17 cellular contexts compared by ENCODE assay signal in the genomic region with DNA sequence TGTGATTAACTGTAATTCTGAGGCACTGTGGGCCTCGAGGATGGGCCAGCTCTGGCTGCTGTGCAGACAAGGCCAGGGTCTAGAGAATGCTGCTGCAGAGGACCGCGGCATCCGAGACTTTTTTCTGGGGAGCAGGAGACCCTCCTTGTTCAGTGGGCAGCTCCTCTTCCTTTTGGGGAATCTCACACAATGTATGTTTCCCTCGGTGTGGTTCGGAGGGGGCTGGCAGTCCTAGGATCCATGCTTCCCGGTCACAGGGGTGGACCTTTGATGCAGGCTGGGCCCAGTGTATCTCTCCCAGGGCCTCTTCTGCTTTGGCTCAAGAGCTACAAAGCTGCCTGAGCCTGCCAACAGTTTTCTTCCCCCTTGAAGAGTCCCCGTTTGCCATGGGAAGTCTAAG. TPM values are rescaled to one million over a fixed set of nuclear protein-coding genes. Genes with fewer than 3 reads are reported as not detected.
DNase-seq lines count a peak whose midpoint lies in the region; ATAC-seq and TF ChIP-seq lines count a peak whose summit lies in the region.
"Had no signal": no experiment of that assay in that cellular context is flagged by ENCODE, and none has a peak within 500 bp of the region (broad histone marks: within the 10 kb centered on the region; RNA-seq: fewer than 3 reads in every experiment).

No MANE protein-coding gene starts in this region.

- H3K4me2 ChIP-seq in H9 (ENCODE audit: insufficient read depth, insufficient read length, low read length) (no peak overlapping the region), PC-9 (no peak overlapping the region), mesenchymal stem cell (ENCODE audit: low read length, poor library complexity, severe bottlenecking) (no peak overlapping the region)
- H3K4me2 ChIP-seq: BLaER1 treated with 17β-estradiol and CSF1 and Interleukin-3, amounts not matched to agents 10 nM and 100 nM had no signal

- H3K27ac Mint-ChIP-seq in H9 = no peak overlapping the region

- H3K23ac ChIP-seq in H9 (ENCODE audit: insufficient read length, low read depth, low read length) (no peak overlapping the region), mesenchymal stem cell (ENCODE audit: low read length in 2 of 2) (no peak overlapping the region)

- H3K27me3 ChIP-seq in H9 (ENCODE audit: insufficient read depth, low read length) (0 out of 2 replicates have a peak, but pooled peaks cover 2% of the 10 kb centered on the region), PC-9 (ENCODE audit: insufficient read depth, low read depth) (no peaks in the 10 kb centered on the region), mesenchymal stem cell (ENCODE audit: control insufficient read depth in 1 of 2, insufficient read depth in 1 of 2, low read length in 2 of 2) (no peaks in the 10 kb centered on the region), stomach (no peaks in the 10 kb centered on the region)
- H3K27me3 ChIP-seq: BLaER1 treated with 17β-estradiol and CSF1 and Interleukin-3, amounts not matched to agents 10 nM and 100 nM had no signal

- H3K9me3 ChIP-seq in H9 (ENCODE audit: control insufficient read depth, low read depth, low read length) (no peaks in the 10 kb centered on the region), PC-9 (ENCODE audit: insufficient read depth, low read depth) (no peaks in the 10 kb centered on the region), mesenchymal stem cell (ENCODE audit: control insufficient read depth, low read length) (no peaks in the 10 kb centered on the region), stomach (no peaks in the 10 kb centered on the region)
- H3K9me3 ChIP-seq: HAP-1 had no signal

- H3K4me3 ChIP-seq in PC-9 (no peak overlapping the region), mesenchymal stem cell (ENCODE audit: insufficient read depth in 1 of 2, low read depth in 1 of 2, low read length in 2 of 2) (no peak overlapping the region), stomach (no peak overlapping the region)
- H3K4me3 ChIP-seq: BLaER1 treated with 17β-estradiol and CSF1 and Interleukin-3, amounts not matched to agents 10 nM and 100 nM; HAP-1 had no signal

- H2BK15ac ChIP-seq in H9 (ENCODE audit: low read depth, low read length) = no peak overlapping the region
- H2BK15ac ChIP-seq in mesenchymal stem cell (ENCODE audit: low read depth, poor library complexity, severe bottlenecking) = no peak overlapping the region

- no peak overlapping the region for H4K8ac ChIP-seq in H9 (replicated peaks; ENCODE audit: insufficient read length, low read depth, low read length)
- H4K8ac ChIP-seq in mesenchymal stem cell (ENCODE audit: low read length) = no peak overlapping the region

- H3K14ac ChIP-seq in H9 (ENCODE audit: insufficient read depth, low read length) = no peak overlapping the region
- no peak overlapping the region for H3K14ac ChIP-seq in mesenchymal stem cell (ENCODE audit: low read length in 2 of 2)

- no peaks in the 10 kb centered on the region for H3K36me3 Mint-ChIP-seq in H9 (ENCODE audit: insufficient read depth in 1 of 3, low read depth in 3 of 3)

- POLR2A ChIA-PET in PC-9 (lab: Charles Lee; ENCODE audit: unreplicated experiment) = no interaction called here

- H4K20me1 ChIP-seq in H9 (ENCODE audit: control insufficient read depth, insufficient read depth, insufficient read length) (no peaks in the 10 kb centered on the region), PC-9 (ENCODE audit: insufficient read depth) (peaks cover 55% of the 10 kb centered on the region)
- H4K20me1 ChIP-seq: BLaER1 treated with 17β-estradiol and CSF1 and Interleukin-3, amounts not matched to agents 10 nM and 100 nM had no signal

- WGBS in H9 (ENCODE audit: extremely low coverage, insufficient read length, low lambda C conversion rate) = no CpG with 5 or more reads among the region's 8 CpGs
- WGBS in mesenchymal stem cell = 94% methylated on average over 8 of the region's 8 CpGs
- 84 to 93% (median 90%) methylated on average over 8 of the region's 8 CpGs for WGBS in stomach, 5 donors

- H3K9me3 Mint-ChIP-seq in H9 = no peaks in the 10 kb centered on the region

- TF ChIP-seq CTCF in H9 (conservative IDR thresholded peaks at IDR 0.05) = no peak
- TF ChIP-seq CTCF in PC-9 (conservative IDR thresholded peaks at IDR 0.05) = no peak
- no peak for TF ChIP-seq CTCF in stomach (IDR thresholded peaks at IDR 0.05)

- H2BK120ac ChIP-seq in H9 (ENCODE audit: low read depth, low read length, poor library complexity, severe bottlenecking) = no peak overlapping the region
- H2BK120ac ChIP-seq in mesenchymal stem cell (ENCODE audit: low read depth, low read length) = no peak overlapping the region

- CTCF ChIA-PET in PC-9 (lab: Charles Lee) = no interaction called here

- intact Hi-C loops in PC-9 (cut with micrococcal nuclease; ENCODE audit: unreplicated experiment) = no loop called here
- intact Hi-C loops in stomach (cut with DNase I; ENCODE audit: low total_unique reads) = no loop called here

- H3K9ac ChIP-seq in H9 (ENCODE audit: extremely low read depth, insufficient read length, low read length) (no peak overlapping the region), mesenchymal stem cell (ENCODE audit: low read length) (peak overlapping the region; percentile 33)
- H3K9ac ChIP-seq: BLaER1 treated with 17β-estradiol and CSF1 and Interleukin-3, amounts not matched to agents 10 nM and 100 nM had no signal

- H4K91ac ChIP-seq in H9 (ENCODE audit: insufficient read length, low read depth, low read length) = no peak overlapping the region
- no peak overlapping the region for H4K91ac ChIP-seq in mesenchymal stem cell (ENCODE audit: low read length)

- H3K79me1 ChIP-seq in H9 (ENCODE audit: insufficient read depth, low read depth, low read length, poor library complexity, severe bottlenecking) = no peaks in the 10 kb centered on the region
- H3K79me1 ChIP-seq in mesenchymal stem cell (replicated peaks; ENCODE audit: low read length, poor library complexity, severe bottlenecking) = no peaks in the 10 kb centered on the region

- no peak overlapping the region for H3K4me3 Mint-ChIP-seq in H9

- no peak for TF ChIP-seq POLR2A in stomach (IDR thresholded peaks at IDR 0.05)

- no peaks in the 10 kb centered on the region for H3K23me2 ChIP-seq in H9 (ENCODE audit: insufficient read length, low read depth, low read length, poor library complexity, severe bottlenecking)

- ATAC-seq in HG02571 (IDR thresholded peaks at IDR 0.05; ENCODE audit: unreplicated experiment) = no peak

- no peaks in the 10 kb centered on the region for H3K9me2 ChIP-seq in PC-9 (ENCODE audit: insufficient read depth)

- H2AFZ ChIP-seq in H9 (ENCODE audit: low read length) (no peak overlapping the region), PC-9 (no peak overlapping the region), mesenchymal stem cell (ENCODE audit: low read depth, low read length) (no peak overlapping the region)

- H2AK5ac ChIP-seq in H9 (ENCODE audit: insufficient read length, low read length) (no peak overlapping the region), mesenchymal stem cell (ENCODE audit: low read length, severe bottlenecking) (peak overlapping the region; percentile 9)

- peaks cover 77% of the 10 kb centered on the region for H3F3A ChIP-seq in PC-9 (ENCODE audit: insufficient read depth, low read depth)

- no peak overlapping the region for H2BK20ac ChIP-seq in H9 (ENCODE audit: low read depth, low read length, poor library complexity, severe bottlenecking)

- H3K36me3 ChIP-seq in PC-9 (ENCODE audit: low read depth) (peaks cover 54% of the 10 kb centered on the region), mesenchymal stem cell (ENCODE audit: control insufficient read depth in 1 of 2, insufficient read depth in 2 of 2, low read depth in 1 of 2, low read length in 2 of 2) (peaks cover 0 to 4% of the 10 kb centered on the region in 2 experiments), stomach (no peaks in the 10 kb centered on the region)
- H3K36me3 ChIP-seq: BLaER1 treated with 17β-estradiol and CSF1 and Interleukin-3, amounts not matched to agents 10 nM and 100 nM; HAP-1 had no signal

- no peak overlapping the region for H2BK5ac ChIP-seq in H9 (ENCODE audit: insufficient read length, low read length)
- no peak overlapping the region for H2BK5ac ChIP-seq in mesenchymal stem cell (ENCODE audit: low read depth, low read length, poor library complexity, severe bottlenecking)

- no peaks in the 10 kb centered on the region for H3K27me3 Mint-ChIP-seq in H9 (ENCODE audit: low read depth)

- no peak overlapping the region for H2BK12ac ChIP-seq in H9 (ENCODE audit: insufficient read length, low read depth, low read length)
- no peak overlapping the region for H2BK12ac ChIP-seq in mesenchymal stem cell (ENCODE audit: low read length in 2 of 2)

- peak; percentile 7 for DNase-seq in H9
- no peak for DNase-seq in PC-9
- DNase-seq in mesenchymal stem cell = no peak
- DNase-seq in stomach = peak; percentile 9
- no peak for DNase-seq in OCI-M1 (lab: John Stamatoyannopoulos, UW)
- DNase-seq in KG1 (lab: John Stamatoyannopoulos, UW) = no peak
- DNase-seq: DMS 273 treated with DMSO at 0.1 percent for 48 hours, Kasumi-1, NCI-H1105 treated with DMSO at 0.1 percent for 48 hours, NCI-H1930, NCI-H2171, NCI-H446 treated with DMSO at 0.1 percent for 48 hours, NCI-H748 treated with DMSO at 0.1 percent for 48 hours, Right ventricle myocardium superior had no signal

- H4K5ac ChIP-seq in H9 (ENCODE audit: insufficient read length, low read depth, low read length) = no peak overlapping the region

- no peak overlapping the region for H3K4ac ChIP-seq in H9 (ENCODE audit: low read depth, low read length)
- H3K4ac ChIP-seq in mesenchymal stem cell (ENCODE audit: low read depth in 1 of 2, low read length in 2 of 2) = no peak overlapping the region

- H3K4me1 ChIP-seq in H9 (ENCODE audit: insufficient read depth, low read length) = no peaks in the 10 kb centered on the region
- peaks cover 40% of the 10 kb centered on the region for H3K4me1 ChIP-seq in PC-9 (replicated peaks; ENCODE audit: insufficient read depth)
- peaks cover 19% of the 10 kb centered on the region for H3K4me1 ChIP-seq in mesenchymal stem cell (ENCODE audit: control insufficient read depth, insufficient read depth, low read depth, low read length)
- no peaks in the 10 kb centered on the region for H3K4me1 ChIP-seq in stomach
- H3K4me1 ChIP-seq: HAP-1 had no signal

- H3T11ph ChIP-seq in H9 (ENCODE audit: low read length) = no peak overlapping the region

- BruUV-seq in PC-9 (replicated peaks; lab: Mats Ljungman, UMichigan) = no TSS peak

- no peak overlapping the region for H3K27ac ChIP-seq in H9 (ENCODE audit: insufficient read length, low read depth, low read length)
- H3K27ac ChIP-seq in PC-9 = peak overlapping the region; percentile 7; the same call in 1 of the 2 replicates
- H3K27ac ChIP-seq in mesenchymal stem cell (ENCODE audit: low read length, poor library complexity, severe bottlenecking) = no peak overlapping the region
- H3K27ac ChIP-seq in stomach = no peak overlapping the region
- H3K27ac ChIP-seq: BLaER1 treated with 17β-estradiol and CSF1 and Interleukin-3, amounts not matched to agents 10 nM and 100 nM had no signal

- H3K18ac ChIP-seq in H9 (ENCODE audit: insufficient read length, low read depth, low read length) = no peak overlapping the region
- peak overlapping the region in 1 of 2 experiments; percentile 25 for H3K18ac ChIP-seq in mesenchymal stem cell (ENCODE audit: low read depth in 1 of 2, low read length in 2 of 2)

- no peak for TF ChIP-seq EP300 in stomach (IDR thresholded peaks at IDR 0.05)

- H3K4me1 Mint-ChIP-seq in H9 = peaks cover 2 to 4% of the 10 kb centered on the region in 2 experiments; a peak in 3 of 4 replicates

- H3K79me2 ChIP-seq in H9 (ENCODE audit: insufficient read depth, low read length) = no peaks in the 10 kb centered on the region
- H3K79me2 ChIP-seq in PC-9 (ENCODE audit: low read depth) = peaks cover 100% of the 10 kb centered on the region

- no peak overlapping the region for H3K56ac ChIP-seq in H9 (ENCODE audit: insufficient read length, low read depth, low read length)

RNA-seq across cellular contexts. Expression of gene MYEOV, which starts 31.5 kb away (rescaled TPM):
- total RNA-seq in H9 (2021) (0.15 and 0.22 TPM in 2 replicates), PC-9 (2021) (182 and 232 TPM in 2 replicates), stomach (10 to 100 TPM in 1 of 5 donors, 1 to 10 TPM in 1, under 1 TPM in 1, not detected in 2; 0.92 to 11.7 (median 1.9) TPM)
- polyA plus RNA-seq in mesenchymal stem cell (2013, experiment 1 of 2) = 2.5 TPM
- 4.8 TPM for polyA plus RNA-seq in mesenchymal stem cell (2013, experiment 2 of 2)
- 10 to 100 TPM in 2 of 3 donors, 1 to 10 TPM in 1; 5.3 to 41.5 (median 16.4) TPM for polyA plus RNA-seq in stomach
- total RNA-seq: Right ventricle myocardium superior had no signal

Comparison
In these comparisons a context has a peak if more than half of its experiments do, and no peak if none do; other contexts are left out.
1. DNase-seq: peak in H9 (single experiment) and stomach (single experiment); none in PC-9 (0 of 2), mesenchymal stem cell (single experiment), OCI-M1 (single experiment) and KG1 (single experiment).
2. RNA of gene MYEOV, which starts 31.5 kb away (total RNA-seq): 182 to 232 TPM in PC-9; 0.92 to 11.7 TPM in stomach and 0.15 to 0.22 TPM in H9; every median in the first group is over 10 times any median in the second.